12 cellular contexts compared by ENCODE assay signal in the genomic region with DNA sequence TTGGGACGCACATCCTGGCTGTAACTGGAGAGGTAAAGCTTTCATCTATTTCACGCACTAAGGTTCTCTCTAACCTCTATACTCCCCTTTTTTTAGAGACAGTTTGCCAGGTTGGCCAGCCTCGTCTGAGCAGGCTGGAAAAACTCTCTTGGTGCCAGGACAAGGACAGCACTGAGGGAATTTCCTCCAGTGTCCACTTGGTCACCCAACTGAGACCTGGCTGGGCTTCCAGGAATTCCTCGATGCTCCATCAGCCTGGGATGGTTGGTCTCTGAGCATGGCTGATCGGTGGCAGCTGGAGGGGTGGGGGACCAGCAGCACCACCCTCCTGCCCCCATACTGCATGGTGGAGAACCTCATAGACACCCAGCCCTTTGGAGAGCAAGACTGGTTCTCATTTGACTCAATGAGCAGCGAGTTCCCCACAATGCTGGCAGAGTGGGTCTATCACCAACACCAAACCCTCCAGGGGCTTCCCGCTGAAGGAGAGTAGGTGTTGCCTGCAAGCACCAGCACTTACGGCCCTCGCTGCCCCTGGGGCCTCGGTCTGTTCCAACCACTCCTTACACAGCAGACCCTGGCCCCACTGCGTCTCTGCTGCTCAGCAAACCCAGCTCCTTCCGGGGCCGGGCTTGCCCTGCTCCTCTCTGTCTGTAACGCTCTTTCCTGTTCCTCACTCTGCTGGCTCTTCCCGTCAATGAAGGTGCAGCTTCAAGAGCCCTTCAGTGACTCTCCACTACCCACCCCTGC.
DNase-seq lines count a peak whose midpoint lies in the region; ATAC-seq and TF ChIP-seq lines count a peak whose summit lies in the region.
"Had no signal": no experiment of that assay in that cellular context is flagged by ENCODE, and none has a peak within 500 bp of the region (broad histone marks: within the 10 kb centered on the region; RNA-seq: fewer than 3 reads in every experiment).

No MANE protein-coding gene starts in this region.

- no peaks in the 10 kb centered on the region for H3K9me3 ChIP-seq in HEK293 (ENCODE audit: control insufficient read depth, insufficient read depth, low read depth, low read length)
- H3K9me3 ChIP-seq in naive thymus-derived CD4-positive, alpha-beta T cell (ENCODE audit: control insufficient read depth in 2 of 3, low read length in 3 of 3), result no peaks in the 10 kb centered on the region
- H3K9me3 ChIP-seq: MG63 had no signal

- CTCF ChIA-PET in HEK293 (lab: Yijun Ruan, JAX), result interaction anchor here (5.1 kb wide), 1 partner anchor 168 kb away, joined by 69 read pairs; no protein-coding TSS in a partner anchor
- CTCF ChIA-PET in naive thymus-derived CD4-positive, alpha-beta T cell (lab: Charles Lee), result interaction anchor here (0.7 to 1.1 kb wide), 2 partner anchors 36 to 37 kb away, joined by 3 read pairs; no protein-coding TSS in a partner anchor

- no peak for ATAC-seq in naive thymus-derived CD4-positive, alpha-beta T cell
- ATAC-seq in GM19351 (IDR thresholded peaks at IDR 0.05; ENCODE audit: unreplicated experiment), result no peak

- H3K4me1 ChIP-seq in HEK293 (ENCODE audit: control insufficient read depth, insufficient read depth, low read length), result no peaks in the 10 kb centered on the region
- H3K4me1 ChIP-seq in naive thymus-derived CD4-positive, alpha-beta T cell (ENCODE audit: control insufficient read depth in 2 of 2, insufficient read depth in 2 of 2, low read length in 2 of 2), result peaks cover 0 to 13% of the 10 kb centered on the region in 2 donors
- H3K4me1 ChIP-seq: parathyroid adenoma had no signal

- H3K27me3 Mint-ChIP-seq in T-helper 2 cell treated with Interferon-gamma antibody and Interleukin-4, amounts not matched to agents 5 μg/mL and 100 μg/mL, for 36 hours (ENCODE audit: low read depth), result no peaks in the 10 kb centered on the region
- peaks cover 0 to 2% (median 0%) of the 10 kb centered on the region in 5 donors for H3K27me3 Mint-ChIP-seq in naive thymus-derived CD4-positive, alpha-beta T cell
- H3K27me3 Mint-ChIP-seq: activated naive CD8-positive, alpha-beta T cell had no signal

- H3K9me3 Mint-ChIP-seq in T-helper 2 cell treated with Interferon-gamma antibody and Interleukin-4, amounts not matched to agents 5 μg/mL and 100 μg/mL, for 36 hours, result no peaks in the 10 kb centered on the region
- no peaks in the 10 kb centered on the region for H3K9me3 Mint-ChIP-seq in naive thymus-derived CD4-positive, alpha-beta T cell

- no peak overlapping the region for H3K4me3 ChIP-seq in HEK293 (ENCODE audit: low read depth, low read length)
- H3K4me3 ChIP-seq in naive thymus-derived CD4-positive, alpha-beta T cell (ENCODE audit: low read length), result no peak overlapping the region
- H3K4me3 ChIP-seq: lung, MG63 had no signal

- peak overlapping the region; percentile 52 for H3K4me3 Mint-ChIP-seq in T-helper 2 cell treated with Interferon-gamma antibody and Interleukin-4, amounts not matched to agents 5 μg/mL and 100 μg/mL, for 36 hours
- peak overlapping the region in 6 of 10 donors; percentile 39 to 69 (median 52) for H3K4me3 Mint-ChIP-seq in naive thymus-derived CD4-positive, alpha-beta T cell
- H3K4me3 Mint-ChIP-seq: activated naive CD8-positive, alpha-beta T cell had no signal

- no peaks in the 10 kb centered on the region for H3K36me3 ChIP-seq in HEK293 (ENCODE audit: control insufficient read depth in 2 of 2, insufficient read depth in 1 of 2, low read length in 2 of 2)
- H3K36me3 ChIP-seq in naive thymus-derived CD4-positive, alpha-beta T cell (ENCODE audit: control insufficient read depth in 2 of 3, insufficient read depth in 3 of 3, low read length in 3 of 3), result no peaks in the 10 kb centered on the region
- H3K36me3 ChIP-seq: MG63 had no signal

- intact Hi-C loops in naive thymus-derived CD4-positive, alpha-beta T cell (cut with micrococcal nuclease), result no loop called here

- peak overlapping the region; percentile 73 for H3K27ac Mint-ChIP-seq in T-helper 2 cell treated with Interferon-gamma antibody and Interleukin-4, amounts not matched to agents 5 μg/mL and 100 μg/mL, for 36 hours
- H3K27ac Mint-ChIP-seq in naive thymus-derived CD4-positive, alpha-beta T cell, result peak overlapping the region in 8 of 9 donors; percentile 22 to 85 (median 46)
- H3K27ac Mint-ChIP-seq: activated naive CD8-positive, alpha-beta T cell had no signal

- peak; percentile 43 for DNase-seq in activated CD4-positive, alpha-beta T cell treated with anti-CD3 and anti-CD28 coated beads for 48 hours
- no peak for DNase-seq in activated CD4-positive, alpha-beta T cell treated with anti-CD3 and anti-CD28 coated beads, Interleukin-2, amount 50 U/mL, for 1 hour
- peak; percentile 11 for DNase-seq in T-helper 2 cell treated with Interferon-gamma antibody and Interleukin-4, amounts not matched to agents 5 μg/mL and 100 μg/mL, for 36 hours (ENCODE audit: low spot score)
- peak in 6 of 9 donors; percentile 11 to 28 (median 21) for DNase-seq in naive thymus-derived CD4-positive, alpha-beta T cell
- DNase-seq in dedifferentiated amniotic fluid mesenchymal stem cell (ENCODE audit: extremely low spot score) (no peak), SW480 (ENCODE audit: low spot score) (no peak)
- DNase-seq: MG63 had no signal

- POLR2A ChIA-PET in HEK293 (lab: Yijun Ruan, JAX), result interaction anchor here (0.7 kb wide), 1 partner anchor 135 kb away, joined by 3 read pairs; no protein-coding TSS in a partner anchor
- POLR2A ChIA-PET in naive thymus-derived CD4-positive, alpha-beta T cell (lab: Charles Lee), result interaction anchor here (0.6 kb wide), 1 partner anchor 194 kb away, joined by 4 read pairs; no protein-coding TSS in a partner anchor

- no peaks in the 10 kb centered on the region for H3K36me3 Mint-ChIP-seq in T-helper 2 cell treated with Interferon-gamma antibody and Interleukin-4, amounts not matched to agents 5 μg/mL and 100 μg/mL, for 36 hours (ENCODE audit: low read depth)
- H3K36me3 Mint-ChIP-seq in naive thymus-derived CD4-positive, alpha-beta T cell, result no peaks in the 10 kb centered on the region
- H3K36me3 Mint-ChIP-seq: activated naive CD8-positive, alpha-beta T cell had no signal

- no peak for TF ChIP-seq CTCF in HEK293 (tag by site-specific recombination; IDR thresholded peaks at IDR 0.05)

- H3K27me3 ChIP-seq in naive thymus-derived CD4-positive, alpha-beta T cell (ENCODE audit: control insufficient read depth in 2 of 2, insufficient read depth in 2 of 2, low read length in 2 of 2), result no peaks in the 10 kb centered on the region
- H3K27me3 ChIP-seq: MG63 had no signal

- peaks cover 13% of the 10 kb centered on the region for H3K4me1 Mint-ChIP-seq in T-helper 2 cell treated with Interferon-gamma antibody and Interleukin-4, amounts not matched to agents 5 μg/mL and 100 μg/mL, for 36 hours (ENCODE audit: low read depth)
- H3K4me1 Mint-ChIP-seq in naive thymus-derived CD4-positive, alpha-beta T cell, result peaks cover 10 to 29% (median 19%) of the 10 kb centered on the region in 7 donors

- H3K27ac ChIP-seq in HEK293 (ENCODE audit: extremely low read depth, low read depth, low read length), result no peak overlapping the region
- no peak overlapping the region for H3K27ac ChIP-seq in naive thymus-derived CD4-positive, alpha-beta T cell (ENCODE audit: low read depth, low read length)
- H3K27ac ChIP-seq: parathyroid adenoma had no signal

TF ChIP-seq in HEK293, 187 proteins besides CTCF, POLR2A, EP300 and RAD21:
- TF ChIP-seq, protein P1, sequence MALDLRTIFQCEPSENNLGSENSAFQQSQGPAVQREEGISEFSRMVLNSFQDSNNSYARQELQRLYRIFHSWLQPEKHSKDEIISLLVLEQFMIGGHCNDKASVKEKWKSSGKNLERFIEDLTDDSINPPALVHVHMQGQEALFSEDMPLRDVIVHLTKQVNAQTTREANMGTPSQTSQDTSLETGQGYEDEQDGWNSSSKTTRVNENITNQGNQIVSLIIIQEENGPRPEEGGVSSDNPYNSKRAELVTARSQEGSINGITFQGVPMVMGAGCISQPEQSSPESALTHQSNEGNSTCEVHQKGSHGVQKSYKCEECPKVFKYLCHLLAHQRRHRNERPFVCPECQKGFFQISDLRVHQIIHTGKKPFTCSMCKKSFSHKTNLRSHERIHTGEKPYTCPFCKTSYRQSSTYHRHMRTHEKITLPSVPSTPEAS (tag by site-specific recombination; IDR thresholded peaks at IDR 0.05), result no peak
- TF ChIP-seq, protein P2, sequence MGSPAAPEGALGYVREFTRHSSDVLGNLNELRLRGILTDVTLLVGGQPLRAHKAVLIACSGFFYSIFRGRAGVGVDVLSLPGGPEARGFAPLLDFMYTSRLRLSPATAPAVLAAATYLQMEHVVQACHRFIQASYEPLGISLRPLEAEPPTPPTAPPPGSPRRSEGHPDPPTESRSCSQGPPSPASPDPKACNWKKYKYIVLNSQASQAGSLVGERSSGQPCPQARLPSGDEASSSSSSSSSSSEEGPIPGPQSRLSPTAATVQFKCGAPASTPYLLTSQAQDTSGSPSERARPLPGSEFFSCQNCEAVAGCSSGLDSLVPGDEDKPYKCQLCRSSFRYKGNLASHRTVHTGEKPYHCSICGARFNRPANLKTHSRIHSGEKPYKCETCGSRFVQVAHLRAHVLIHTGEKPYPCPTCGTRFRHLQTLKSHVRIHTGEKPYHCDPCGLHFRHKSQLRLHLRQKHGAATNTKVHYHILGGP (tag by site-specific recombination; IDR thresholded peaks at IDR 0.05), result 0 out of 2 replicates have a peak, but pooled peaks have one; percentile 21

Comparison
In these comparisons a context has a peak if more than half of its experiments do, and no peak if none do; other contexts are left out.
1. DNase-seq: peak in activated CD4-positive, alpha-beta T cell treated with anti-CD3 and anti-CD28 coated beads for 48 hours (single experiment), T-helper 2 cell treated with Interferon-gamma antibody and Interleukin-4, amounts not matched to agents 5 μg/mL and 100 μg/mL, for 36 hours (single experiment) and naive thymus-derived CD4-positive, alpha-beta T cell (6 of 9); none in activated CD4-positive, alpha-beta T cell treated with anti-CD3 and anti-CD28 coated beads, Interleukin-2, amount 50 U/mL, for 1 hour (single experiment), dedifferentiated amniotic fluid mesenchymal stem cell (single experiment) and SW480 (single experiment).